Comparison of ENCODE assay signal across 14 cellular contexts in the genomic region with DNA sequence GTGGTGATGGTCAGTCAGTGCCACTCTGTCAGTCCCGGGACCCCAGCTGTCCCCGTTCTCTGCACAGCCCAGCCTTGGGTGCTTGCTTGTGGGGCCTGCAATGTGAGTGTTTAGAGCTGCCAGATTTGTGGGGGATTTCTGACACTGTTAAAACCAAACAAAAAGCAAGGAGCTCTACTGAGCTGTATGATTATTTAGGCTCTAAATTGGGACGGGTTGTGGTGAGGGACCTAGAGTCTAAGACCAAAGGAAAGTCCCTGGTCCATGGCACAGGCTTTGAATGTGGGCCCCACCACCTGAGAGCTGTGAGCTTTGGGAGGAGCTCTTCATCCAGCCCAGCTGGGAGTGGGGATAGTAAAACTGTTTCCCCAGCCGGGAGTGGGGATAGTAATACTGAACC.
DNase-seq lines count a peak whose midpoint lies in the region; ATAC-seq and TF ChIP-seq lines count a peak whose summit lies in the region.
"Had no signal": no experiment of that assay in that cellular context is flagged by ENCODE, and none has a peak within 500 bp of the region (broad histone marks: within the 10 kb centered on the region; RNA-seq: fewer than 3 reads in every experiment).

No MANE protein-coding gene starts in this region.

- in situ Hi-C loops in GM13976 (cut with MboI; ENCODE audit: low sequenced_read_pairs, unreplicated experiment): loop anchor here (10.0 kb wide), 1 partner anchor 55 kb away; no protein-coding TSS in a partner anchor

- H3K27ac Mint-ChIP-seq in endothelial cell (ENCODE audit: unreplicated experiment): peak overlapping the region; percentile 67
- H3K27ac Mint-ChIP-seq: activated CD4-positive, alpha-beta memory T cell treated with anti-CD3 and anti-CD28 coated beads, Interleukin-2, amount 10 ng/mL, durations not matched to agents 7 days and 5 days; activated naive CD4-positive, alpha-beta T cell treated with anti-CD3 and anti-CD28 coated beads, Interleukin-2, amount 50 U/mL, for 24 hours; T-helper 17 cell had no signal

- peaks cover 31% of the 10 kb centered on the region for H3K4me1 Mint-ChIP-seq in endothelial cell (ENCODE audit: unreplicated experiment)

- no peaks in the 10 kb centered on the region for H3K36me3 ChIP-seq in aorta (ENCODE audit: control insufficient read depth in 1 of 2, insufficient read depth in 2 of 2, low read length in 1 of 2)

- no peaks in the 10 kb centered on the region for H3K27me3 ChIP-seq in aorta (ENCODE audit: control insufficient read depth in 1 of 2, insufficient read depth in 2 of 2, low read length in 1 of 2)

- intact Hi-C loops in aorta (cut with DNase I): no loop called here

- no peaks in the 10 kb centered on the region for H3K36me3 Mint-ChIP-seq in endothelial cell (ENCODE audit: low read depth, unreplicated experiment)
- H3K36me3 Mint-ChIP-seq: activated naive CD4-positive, alpha-beta T cell treated with anti-CD3 and anti-CD28 coated beads, Interleukin-2, amount 50 U/mL, for 24 hours had no signal

- no peaks in the 10 kb centered on the region for H3K4me1 ChIP-seq in aorta (ENCODE audit: control insufficient read depth in 1 of 2, insufficient read depth in 2 of 2, low read length in 2 of 2)

- H3K9me3 Mint-ChIP-seq in endothelial cell (ENCODE audit: unreplicated experiment): no peaks in the 10 kb centered on the region
- H3K9me3 Mint-ChIP-seq: activated CD4-positive, alpha-beta memory T cell treated with anti-CD3 and anti-CD28 coated beads, Interleukin-2, amount 10 ng/mL, durations not matched to agents 7 days and 5 days; activated naive CD4-positive, alpha-beta T cell treated with anti-CD3 and anti-CD28 coated beads, Interleukin-2, amount 50 U/mL, for 24 hours had no signal

- WGBS in aorta, 2 donors: 87 to 89% methylated on average over 4 of the region's 4 CpGs

- no peak for TF ChIP-seq CTCF in GM13976 (IDR thresholded peaks at IDR 0.05; ENCODE audit: borderline replicate concordance, control extremely low read depth, extremely low read depth, insufficient read depth, missing control alignments)
- TF ChIP-seq CTCF in endothelial cell (IDR thresholded peaks at IDR 0.05; ENCODE audit: unreplicated experiment): no peak

- peaks cover 4% of the 10 kb centered on the region for H3K27me3 Mint-ChIP-seq in endothelial cell (ENCODE audit: unreplicated experiment)
- H3K27me3 Mint-ChIP-seq: activated CD4-positive, alpha-beta memory T cell treated with anti-CD3 and anti-CD28 coated beads, Interleukin-2, amount 10 ng/mL, durations not matched to agents 7 days and 5 days; activated naive CD4-positive, alpha-beta T cell treated with anti-CD3 and anti-CD28 coated beads, Interleukin-2, amount 50 U/mL, for 24 hours; T-helper 17 cell had no signal

- DNase-seq in GM13976 (ENCODE audit: low spot score) (peak; percentile 66), endothelial cell (ENCODE audit: low spot score) (no peak), aorta (no peak), T1000 (lab: John Stamatoyannopoulos, UW) (no peak), GF-D8 (lab: John Stamatoyannopoulos, UW) (no peak)
- no peak for DNase-seq in stimulated activated CD4-positive, alpha-beta T cell treated with anti-CD3 and anti-CD28 coated beads, Interleukin-4, amount 100 ng/mL, for 1 hour
- DNase-seq: activated CD4-positive, alpha-beta memory T cell treated with anti-CD3 and anti-CD28 coated beads, Interleukin-2, amount 10 ng/mL, durations not matched to agents 7 days and 5 days; NCI-H1930; OCI-M1; T-helper 17 cell had no signal

- no peak overlapping the region for H3K27ac ChIP-seq in aorta (ENCODE audit: low read depth in 1 of 2, low read length in 2 of 2)

- no peak overlapping the region for H3K4me3 ChIP-seq in aorta (ENCODE audit: low read length in 2 of 2)
- H3K4me3 ChIP-seq: skin epidermis had no signal

- peak; percentile 39 for ATAC-seq in GM19351 (IDR thresholded peaks at IDR 0.05; ENCODE audit: unreplicated experiment)
- ATAC-seq in HG02973 (IDR thresholded peaks at IDR 0.05; ENCODE audit: unreplicated experiment): peak; percentile 52
- ATAC-seq in aorta (ENCODE audit: low FRiP score): no peak
- ATAC-seq: T-helper 17 cell had no signal

- peak overlapping the region; percentile 47 for H3K4me3 Mint-ChIP-seq in endothelial cell (ENCODE audit: unreplicated experiment)
- H3K4me3 Mint-ChIP-seq: activated CD4-positive, alpha-beta memory T cell treated with anti-CD3 and anti-CD28 coated beads, Interleukin-2, amount 10 ng/mL, durations not matched to agents 7 days and 5 days; activated naive CD4-positive, alpha-beta T cell treated with anti-CD3 and anti-CD28 coated beads, Interleukin-2, amount 50 U/mL, for 24 hours; T-helper 17 cell had no signal

- no peaks in the 10 kb centered on the region for H3K9me3 ChIP-seq in aorta (ENCODE audit: control insufficient read depth, low read length)
